ENCODE assay signal across 8 cellular contexts in genomic region chr15:45628136-45628535, GRCh38.
"Had no signal": no experiment of that assay in that cellular context is flagged by ENCODE, and none has a peak within 500 bp of the region (broad histone marks: within the 10 kb centered on the region; RNA-seq: fewer than 3 reads in every experiment).

No MANE protein-coding gene starts in this region.

- DNase-seq: GDM1, GF-D8 had no signal

- ATAC-seq: GM12878 had no signal

- H3K4me3 ChIP-seq: GM12878 had no signal

- FAIRE-seq: G401.6, GM12878, GM12891, GM12892, GM18507, GM19239 had no signal
